In genomic region chrX:52504551-52504950, GRCh38 we compare ENCODE assay signal across 19 cellular contexts. TPM values are rescaled to one million over a fixed set of nuclear protein-coding genes. Genes with fewer than 3 reads are reported as not detected.
DNase-seq lines count a peak whose midpoint lies in the region; FAIRE-seq and TF ChIP-seq lines count a peak whose summit lies in the region.
"Had no signal": no experiment of that assay in that cellular context is flagged by ENCODE, and none has a peak within 500 bp of the region (broad histone marks: within the 10 kb centered on the region; RNA-seq: fewer than 3 reads in every experiment).

No MANE protein-coding gene starts in this region.

- H3K4me3 ChIP-seq in astrocyte (ENCODE audit: insufficient read depth, low read depth, low read length) (no peak overlapping the region), coronary artery (no peak overlapping the region)
- H3K4me3 ChIP-seq: GM12878, GM23248 had no signal

- H3K4me2 ChIP-seq in astrocyte (ENCODE audit: low read length) = no peak overlapping the region

- no peaks in the 10 kb centered on the region for H3K9me3 ChIP-seq in astrocyte (ENCODE audit: insufficient read depth, low read depth, low read length)
- H3K9me3 ChIP-seq: Caco-2 had no signal

- no peak overlapping the region for H3K9ac ChIP-seq in astrocyte (ENCODE audit: low read length)
- H3K9ac ChIP-seq: GM23248 had no signal

- no peaks in the 10 kb centered on the region for H4K20me1 ChIP-seq in astrocyte (ENCODE audit: insufficient read depth, low read length)

- no peaks in the 10 kb centered on the region for H3K4me1 Mint-ChIP-seq in astrocyte (ENCODE audit: low read depth, unreplicated experiment)

- intact Hi-C loops in posterior vena cava (cut with DNase I) = no loop called here

- H3K27ac Mint-ChIP-seq in astrocyte (ENCODE audit: unreplicated experiment) = no peak overlapping the region
- H3K27ac Mint-ChIP-seq: CD8-positive, alpha-beta T cell had no signal

- no peaks in the 10 kb centered on the region for H3K79me2 ChIP-seq in astrocyte (ENCODE audit: insufficient read depth, low read length)

- no peak overlapping the region for H3K4me3 Mint-ChIP-seq in astrocyte (ENCODE audit: unreplicated experiment)
- H3K4me3 Mint-ChIP-seq: CD8-positive, alpha-beta T cell had no signal

- H3K4me1 ChIP-seq in astrocyte (ENCODE audit: insufficient read depth, low read length) = no peaks in the 10 kb centered on the region
- H3K4me1 ChIP-seq: Caco-2 had no signal

- no peaks in the 10 kb centered on the region for H3K36me3 ChIP-seq in astrocyte (ENCODE audit: insufficient read depth, low read length)

- H3K27ac ChIP-seq in astrocyte (ENCODE audit: low read depth, low read length) = no peak overlapping the region
- H3K27ac ChIP-seq in coronary artery = no peak overlapping the region
- H3K27ac ChIP-seq: GM23248 had no signal

- DNase-seq in astrocyte (ENCODE audit: low read depth) = no peak
- DNase-seq in coronary artery (ENCODE audit: low spot score) = peak; percentile 26
- DNase-seq in posterior vena cava (ENCODE audit: low spot score) = peak; percentile 45
- DNase-seq in NCI-H82 (lab: John Stamatoyannopoulos, UW) = no peak
- no peak for DNase-seq in SKM-1 (lab: John Stamatoyannopoulos, UW; ENCODE audit: unreplicated experiment)
- DNase-seq in GF-D8 (lab: John Stamatoyannopoulos, UW) = no peak
- DNase-seq: C1 segment of cervical spinal cord; Caco-2; CD8-positive, alpha-beta T cell; DMS153; DND-41; GM23248; H7; HCEC 1CT had no signal

- FAIRE-seq in astrocyte (lab: Jason Lieb, UNC) = peak; percentile 34
- FAIRE-seq: G401.6, GM19239, H1 had no signal

- H3K36me3 Mint-ChIP-seq in astrocyte (ENCODE audit: low read depth, unreplicated experiment) = no peaks in the 10 kb centered on the region
- H3K36me3 Mint-ChIP-seq: CD8-positive, alpha-beta T cell had no signal

- peaks cover 14% of the 10 kb centered on the region for H3K27me3 Mint-ChIP-seq in astrocyte (ENCODE audit: low read depth, unreplicated experiment)

- TF ChIP-seq CTCF in astrocyte (IDR thresholded peaks at IDR 0.05; ENCODE audit: insufficient read depth, low read depth, low read length) = no peak
- TF ChIP-seq CTCF in coronary artery (IDR thresholded peaks at IDR 0.05) = no peak

- H2AFZ ChIP-seq in astrocyte (ENCODE audit: low read depth, low read length) = no peak overlapping the region
- H2AFZ ChIP-seq: GM23248 had no signal

- H3K27me3 ChIP-seq in astrocyte (ENCODE audit: insufficient read depth, low read length) = no peaks in the 10 kb centered on the region

- H3K9me3 Mint-ChIP-seq in astrocyte (ENCODE audit: unreplicated experiment) = peaks cover 3% of the 10 kb centered on the region
- H3K9me3 Mint-ChIP-seq: CD8-positive, alpha-beta T cell had no signal

RNA-seq across cellular contexts. Expression of gene XAGE1A, which starts 8.9 kb away (rescaled TPM):
- total RNA-seq in astrocyte = not detected in 2 replicates
- not detected for total RNA-seq in posterior vena cava
- total RNA-seq: A172; Caco-2; CD8-positive, alpha-beta T cell; GM12878; GM23248; H1; H7 had no signal

RNA-seq across cellular contexts. Expression of gene XAGE1B, which starts 12.3 kb away (rescaled TPM):
- total RNA-seq in astrocyte (not detected in 2 replicates), posterior vena cava (not detected)
- total RNA-seq: Caco-2; CD8-positive, alpha-beta T cell; GM12878; GM23248; H1; H7 had no signal

Comparison
In these comparisons a context has a peak if more than half of its experiments do, and no peak if none do; other contexts are left out.
1. DNase-seq: peak in coronary artery (single experiment) and posterior vena cava (single experiment); none in astrocyte (single experiment), NCI-H82 (single experiment), SKM-1 (single experiment) and GF-D8 (single experiment).